In genomic region chr2:54524236-54524991, GRCh38 we compare ENCODE assay signal across 8 cellular contexts.
DNase-seq lines count a peak whose midpoint lies in the region; ATAC-seq and TF ChIP-seq lines count a peak whose summit lies in the region.

No MANE protein-coding gene starts in this region.

- no peaks in the 10 kb centered on the region for H3K36me3 ChIP-seq in effector memory CD4-positive, alpha-beta T cell (ENCODE audit: control insufficient read depth, insufficient read depth, low read length)

- ATAC-seq in activated CD4-positive, CD25-positive, alpha-beta regulatory T cell treated with anti-CD3 and anti-CD28 coated beads, Interleukin-2, amount 50 U/mL, for 24 hours = peak; percentile 82 to 93
- ATAC-seq in HG02678 (IDR thresholded peaks at IDR 0.05; ENCODE audit: unreplicated experiment) = peak; percentile 75

- H3K4me1 Mint-ChIP-seq in endothelial cell (ENCODE audit: unreplicated experiment) = peaks cover 43% of the 10 kb centered on the region

- TF ChIP-seq CTCF in endothelial cell (IDR thresholded peaks at IDR 0.05; ENCODE audit: unreplicated experiment) = no peak

- no peak overlapping the region for H3K27ac ChIP-seq in effector memory CD4-positive, alpha-beta T cell (ENCODE audit: insufficient read depth, low read length, poor library complexity, severe bottlenecking)

- no peaks in the 10 kb centered on the region for H3K4me1 ChIP-seq in effector memory CD4-positive, alpha-beta T cell (ENCODE audit: control insufficient read depth, insufficient read depth, low read length, poor library complexity, severe bottlenecking)

- peaks cover 10% of the 10 kb centered on the region for H3K27me3 Mint-ChIP-seq in endothelial cell (ENCODE audit: unreplicated experiment)

- H3K27ac Mint-ChIP-seq in endothelial cell (ENCODE audit: unreplicated experiment) = peak overlapping the region; percentile 21

- no peak for DNase-seq in activated CD4-positive, CD25-positive, alpha-beta regulatory T cell (lab: John Stamatoyannopoulos, UW)
- peak; percentile 41 to 81 for DNase-seq in NOMO-1 (lab: John Stamatoyannopoulos, UW; ENCODE audit: unreplicated experiment in 2 of 2)
- no peak for DNase-seq in endothelial cell (ENCODE audit: low spot score)
- DNase-seq in stimulated activated CD4-positive, alpha-beta T cell treated with anti-CD3 and anti-CD28 coated beads, Interleukin-15, amount 100 ng/mL, for 24 hours = peak; percentile 49
- DNase-seq in NCI-H1930 (lab: John Stamatoyannopoulos, UW) = no peak
- DNase-seq in effector memory CD4-positive, alpha-beta T cell = no peak

- H3K4me3 Mint-ChIP-seq in endothelial cell (ENCODE audit: unreplicated experiment) = peak overlapping the region; percentile 6

- no peaks in the 10 kb centered on the region for H3K27me3 ChIP-seq in effector memory CD4-positive, alpha-beta T cell (replicated peaks; ENCODE audit: control insufficient read depth, insufficient read depth, low read length, poor library complexity, severe bottlenecking)

- peaks cover 52% of the 10 kb centered on the region for H3K36me3 Mint-ChIP-seq in endothelial cell (ENCODE audit: low read depth, unreplicated experiment)

- no peak overlapping the region for H3K4me3 ChIP-seq in effector memory CD4-positive, alpha-beta T cell (ENCODE audit: insufficient read depth, low read depth, low read length, poor library complexity, severe bottlenecking)

- H3K9me3 Mint-ChIP-seq in endothelial cell (ENCODE audit: unreplicated experiment) = no peaks in the 10 kb centered on the region

- no peaks in the 10 kb centered on the region for H3K9me3 ChIP-seq in effector memory CD4-positive, alpha-beta T cell (ENCODE audit: control insufficient read depth, low read length)

Comparison
In these comparisons a context has a peak if more than half of its experiments do, and no peak if none do; other contexts are left out.
1. DNase-seq: peak in NOMO-1 (2 of 2) and stimulated activated CD4-positive, alpha-beta T cell treated with anti-CD3 and anti-CD28 coated beads, Interleukin-15, amount 100 ng/mL, for 24 hours (single experiment); none in activated CD4-positive, CD25-positive, alpha-beta regulatory T cell (0 of 4), endothelial cell (single experiment), NCI-H1930 (0 of 2) and effector memory CD4-positive, alpha-beta T cell (0 of 3).